ENCODE assay signal across 9 cellular contexts in the genomic region with DNA sequence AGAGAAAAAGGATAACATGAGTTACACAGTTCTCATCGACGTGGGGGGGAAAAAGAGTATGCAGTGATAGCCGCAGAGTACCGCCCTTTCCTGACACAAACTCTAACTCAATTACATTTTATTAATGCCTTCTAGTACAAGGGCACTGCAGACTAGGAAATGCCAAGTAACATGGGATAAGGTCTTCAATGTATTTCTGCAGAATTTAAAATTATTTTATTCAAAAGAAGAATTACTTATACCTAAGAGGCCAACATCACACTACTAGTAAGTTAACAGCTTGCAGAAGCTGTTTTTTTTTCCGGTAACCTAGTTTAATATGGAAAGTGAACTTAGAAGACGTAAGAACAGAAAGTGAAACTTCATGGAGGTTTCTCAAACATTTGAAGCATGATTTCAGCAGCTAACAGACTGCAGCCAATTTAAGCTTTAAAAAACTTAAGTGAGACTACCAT. TPM values are rescaled to one million over a fixed set of nuclear protein-coding genes. Genes with fewer than 3 reads are reported as not detected.
DNase-seq lines count a peak whose midpoint lies in the region; ATAC-seq and TF ChIP-seq lines count a peak whose summit lies in the region.
"Had no signal": no experiment of that assay in that cellular context is flagged by ENCODE, and none has a peak within 500 bp of the region (broad histone marks: within the 10 kb centered on the region; RNA-seq: fewer than 3 reads in every experiment).

No MANE protein-coding gene starts in this region.

- no peak overlapping the region for H2AFZ ChIP-seq in IMR-90 (replicated peaks; ENCODE audit: low read length, poor library complexity)

- peak overlapping the region; percentile 58 for H3K4me2 ChIP-seq in IMR-90 (ENCODE audit: low read depth, low read length)

- H2BK20ac ChIP-seq in IMR-90 (ENCODE audit: low read depth, low read length): no peak overlapping the region

- intact Hi-C loops in IMR-90 (cut with micrococcal nuclease): no loop called here

- H2BK15ac ChIP-seq in IMR-90 (ENCODE audit: low read depth, low read length): no peak overlapping the region

- no peak overlapping the region for H3K4ac ChIP-seq in IMR-90 (ENCODE audit: low read depth, low read length)

- H3K4me1 Mint-ChIP-seq in activated naive CD8-positive, alpha-beta T cell (ENCODE audit: low read depth): peaks cover 62% of the 10 kb centered on the region

- H3K4me3 ChIP-seq in IMR-90 (ENCODE audit: insufficient read depth, low read depth, low read length): no peak overlapping the region
- peak overlapping the region; percentile 8 to 51 for H3K4me3 ChIP-seq in mucosa of rectum (ENCODE audit: low read length in 2 of 2)

- H2BK5ac ChIP-seq in IMR-90 (ENCODE audit: low read depth, low read length, poor library complexity, severe bottlenecking): no peak overlapping the region

- no peak overlapping the region for H3K27ac ChIP-seq in IMR-90 (ENCODE audit: insufficient read depth, low read length)
- peak overlapping the region in 1 of 2 donors; percentile 7 for H3K27ac ChIP-seq in mucosa of rectum (ENCODE audit: low read depth in 2 of 2, low read length in 2 of 2)

- no TSS peak for BruUV-seq in IMR-90 (replicated peaks; lab: Mats Ljungman, UMichigan)

- TF ChIP-seq RAD21 in IMR-90 (IDR thresholded peaks at IDR 0.05; ENCODE audit: low read length): no peak

- H4K5ac ChIP-seq in IMR-90 (ENCODE audit: low read depth, low read length): no peak overlapping the region

- H3K36me3 ChIP-seq in IMR-90 (ENCODE audit: control insufficient read depth, insufficient read depth, low read length) (peaks cover 41% of the 10 kb centered on the region), mucosa of rectum (ENCODE audit: control insufficient read depth in 2 of 2, insufficient read depth in 2 of 2, low read length in 2 of 2) (peaks cover 40 to 44% of the 10 kb centered on the region in 2 donors)

- in situ Hi-C loops in IMR-90 (cut with MboI; ENCODE audit: low sequenced_read_pairs): no loop called here

- H3K27me3 Mint-ChIP-seq in activated naive CD8-positive, alpha-beta T cell: no peaks in the 10 kb centered on the region

- H3K36me3 Mint-ChIP-seq in activated naive CD8-positive, alpha-beta T cell: peaks cover 19% of the 10 kb centered on the region

- H4K8ac ChIP-seq in IMR-90 (ENCODE audit: low read depth in 2 of 2, low read length in 2 of 2): no peak overlapping the region

- WGBS in IMR-90 (ENCODE audit: extremely low coverage in 2 of 2, insufficient read length in 1 of 2), 2 experiments: no CpG with 5 or more reads among the region's 6 CpGs

- ATAC-seq in IMR-90 (ENCODE audit: low read depth): no peak
- ATAC-seq in GM18909 (IDR thresholded peaks at IDR 0.05; ENCODE audit: poor library complexity, unreplicated experiment): no peak
- ATAC-seq: right lobe of liver had no signal

- CTCF ChIA-PET in IMR-90 (lab: Yijun Ruan, JAX): no interaction called here

- H4K20me1 ChIP-seq in IMR-90 (ENCODE audit: insufficient read depth, low read length): peaks cover 27% of the 10 kb centered on the region; the same call in 1 of the 2 replicates

- no peak overlapping the region for H3K56ac ChIP-seq in IMR-90 (ENCODE audit: extremely low read depth, insufficient read depth, low read length)

- H3K27ac Mint-ChIP-seq in activated naive CD8-positive, alpha-beta T cell: peak overlapping the region; percentile 83

- TF ChIP-seq CTCF in IMR-90 (conservative IDR thresholded peaks at IDR 0.05; ENCODE audit: low read depth, low read length): no peak

- H3K4me1 ChIP-seq in IMR-90 (ENCODE audit: control insufficient read depth, insufficient read depth, low read length): peaks cover 7% of the 10 kb centered on the region
- peaks cover 16 to 24% of the 10 kb centered on the region in 2 donors for H3K4me1 ChIP-seq in mucosa of rectum (ENCODE audit: control insufficient read depth in 2 of 2, insufficient read depth in 2 of 2, low read length in 2 of 2)

- no peak overlapping the region for H3K14ac ChIP-seq in IMR-90 (replicated peaks; ENCODE audit: low read depth, low read length)

- 0 out of 2 replicates have a peak, but pooled peaks cover 9% of the 10 kb centered on the region for H3K9me1 ChIP-seq in IMR-90 (ENCODE audit: insufficient read depth, low read length)

- H3K27me3 ChIP-seq in IMR-90 (ENCODE audit: control insufficient read depth, insufficient read depth, low read length): no peaks in the 10 kb centered on the region
- H3K27me3 ChIP-seq in mucosa of rectum (ENCODE audit: control insufficient read depth in 2 of 2, insufficient read depth in 2 of 2, low read length in 2 of 2): no peaks in the 10 kb centered on the region
- H3K27me3 ChIP-seq: right lobe of liver had no signal

- H3K4me3 Mint-ChIP-seq in activated naive CD8-positive, alpha-beta T cell: peak overlapping the region; percentile 92

- H3K9me3 ChIP-seq in IMR-90 (ENCODE audit: control insufficient read depth, insufficient read depth, low read length) (no peaks in the 10 kb centered on the region), mucosa of rectum (ENCODE audit: control insufficient read depth in 2 of 2, low read length in 2 of 2) (no peaks in the 10 kb centered on the region)
- H3K9me3 ChIP-seq: right lobe of liver had no signal

- H3K9me3 Mint-ChIP-seq in activated naive CD8-positive, alpha-beta T cell (ENCODE audit: low read depth): no peaks in the 10 kb centered on the region

- TF ChIP-seq POLR2A in IMR-90 (IDR thresholded peaks at IDR 0.05; ENCODE audit: low read depth, low read length): no peak

- H3K23ac ChIP-seq in IMR-90 (ENCODE audit: low read depth, low read length): no peak overlapping the region

- dilution Hi-C loops in IMR-90 (cut with HindIII; ENCODE audit: low sequenced_read_pairs, unreplicated experiment): no loop called here

- no peak overlapping the region for H2BK120ac ChIP-seq in IMR-90 (ENCODE audit: low read depth, low read length)

- peak; percentile 49 for DNase-seq in CD1c-positive myeloid dendritic cell (ENCODE audit: extremely low spot score)
- peak; percentile 6 for DNase-seq in IMR-90
- no peak for DNase-seq in NCI-H526 (lab: John Stamatoyannopoulos, UW)
- no peak for DNase-seq in NCI-H1105 treated with DMSO at 0.1 percent for 48 hours (lab: John Stamatoyannopoulos, UW)
- no peak for DNase-seq in mucosa of gallbladder (ENCODE audit: low spot score)
- DNase-seq: right lobe of liver had no signal

- no peak overlapping the region for H4K91ac ChIP-seq in IMR-90 (ENCODE audit: insufficient read depth, low read depth, low read length)

- no peak overlapping the region for H2AK5ac ChIP-seq in IMR-90 (ENCODE audit: low read depth, low read length)

- H3K9ac ChIP-seq in IMR-90 (ENCODE audit: low read depth, low read length) (no peak overlapping the region), mucosa of rectum (ENCODE audit: low read depth in 1 of 2, low read length in 2 of 2) (no peak overlapping the region)

- H3K79me1 ChIP-seq in IMR-90 (ENCODE audit: low read depth in 1 of 2, low read length in 2 of 2): peaks cover 32 to 65% of the 10 kb centered on the region in 2 experiments

- H3K18ac ChIP-seq in IMR-90 (ENCODE audit: low read depth, low read length): no peak overlapping the region

- POLR2A ChIA-PET in IMR-90 (lab: Charles Lee; ENCODE audit: unreplicated experiment): interaction anchor here (0.6 kb wide), 1 partner anchor 594 kb away, joined by 6 read pairs; no protein-coding TSS in a partner anchor

- no peak overlapping the region for H2AK9ac ChIP-seq in IMR-90 (replicated peaks; ENCODE audit: low read depth, low read length, poor library complexity)

TF ChIP-seq in IMR-90, 13 proteins besides CTCF, POLR2A, EP300 and RAD21:
- TF ChIP-seq RFX5 (IDR thresholded peaks at IDR 0.05; ENCODE audit: low read depth, low read length) (no peak), SMC3 (IDR thresholded peaks at IDR 0.05; ENCODE audit: low read depth, low read length) (no peak), MAFK (IDR thresholded peaks at IDR 0.05; ENCODE audit: low read depth, low read length) (no peak), FOS (IDR thresholded peaks at IDR 0.05; ENCODE audit: low read depth, low read length) (no peak), RCOR1 (IDR thresholded peaks at IDR 0.05; ENCODE audit: insufficient replicate concordance, low read length) (no peak), MAZ (IDR thresholded peaks at IDR 0.05; ENCODE audit: borderline replicate concordance, low read depth, low read length) (no peak)
- TF ChIP-seq, protein P1, sequence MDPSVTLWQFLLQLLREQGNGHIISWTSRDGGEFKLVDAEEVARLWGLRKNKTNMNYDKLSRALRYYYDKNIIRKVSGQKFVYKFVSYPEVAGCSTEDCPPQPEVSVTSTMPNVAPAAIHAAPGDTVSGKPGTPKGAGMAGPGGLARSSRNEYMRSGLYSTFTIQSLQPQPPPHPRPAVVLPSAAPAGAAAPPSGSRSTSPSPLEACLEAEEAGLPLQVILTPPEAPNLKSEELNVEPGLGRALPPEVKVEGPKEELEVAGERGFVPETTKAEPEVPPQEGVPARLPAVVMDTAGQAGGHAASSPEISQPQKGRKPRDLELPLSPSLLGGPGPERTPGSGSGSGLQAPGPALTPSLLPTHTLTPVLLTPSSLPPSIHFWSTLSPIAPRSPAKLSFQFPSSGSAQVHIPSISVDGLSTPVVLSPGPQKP (IDR thresholded peaks at IDR 0.05; ENCODE audit: borderline replicate concordance, low read depth, low read length): no peak
TF ChIP-seq in IMR-90: peak in this region for 0.

RNA-seq across cellular contexts. Expression of gene SETX, which starts 3.9 kb away (rescaled TPM):
- 55.0 and 67.8 TPM in 2 replicates for total RNA-seq in IMR-90 (2012; rRNA removed)
- polyA plus RNA-seq in IMR-90 (2012; rRNA removed): 11.3 and 13.1 TPM in 2 replicates
- polyA plus RNA-seq in IMR-90 (2012; cell fraction: cytosol; rRNA removed): 4.8 and 5.0 TPM in 2 replicates
- polyA plus RNA-seq in IMR-90 (2012; cell fraction: nucleus; rRNA removed; ENCODE audit: low replicate concordance): 11.3 and 26.6 TPM in 2 replicates
- total RNA-seq in mucosa of gallbladder: 43.1 TPM

RNA-seq across cellular contexts. Expression of gene TTF1, which starts 55.8 kb away (rescaled TPM):
- total RNA-seq in IMR-90 (2012; rRNA removed): 6.5 and 11.1 TPM in 2 replicates
- polyA plus RNA-seq in IMR-90 (2012; rRNA removed): 9.5 and 12.0 TPM in 2 replicates
- polyA plus RNA-seq in IMR-90 (2012; cell fraction: cytosol; rRNA removed): 1.6 and 6.6 TPM in 2 replicates
- polyA plus RNA-seq in IMR-90 (2012; cell fraction: nucleus; rRNA removed; ENCODE audit: low replicate concordance): 1.3 and 5.3 TPM in 2 replicates
- 12.5 TPM for total RNA-seq in mucosa of gallbladder

RNA-seq across cellular contexts. Expression of gene CFAP77, which starts 59.1 kb away (rescaled TPM):
- not detected in 2 replicates for total RNA-seq in IMR-90 (2012; rRNA removed)
- 0.13 TPM in 1 of 2 replicates, not detected in the other for polyA plus RNA-seq in IMR-90 (2012; rRNA removed)
- not detected in 2 replicates for polyA plus RNA-seq in IMR-90 (2012; cell fraction: cytosol; rRNA removed)
- 0.08 and 0.10 TPM in 2 replicates for polyA plus RNA-seq in IMR-90 (2012; cell fraction: nucleus; rRNA removed; ENCODE audit: low replicate concordance)
- not detected for total RNA-seq in mucosa of gallbladder
- total RNA-seq: right lobe of liver had no signal

Comparison
In these comparisons a context has a peak if more than half of its experiments do, and no peak if none do; other contexts are left out.
1. DNase-seq: peak in CD1c-positive myeloid dendritic cell (single experiment) and IMR-90 (single experiment); none in NCI-H526 (0 of 2), NCI-H1105 treated with DMSO at 0.1 percent for 48 hours (single experiment) and mucosa of gallbladder (single experiment).